Comparison of ENCODE assay signal across 18 cellular contexts in genomic region chr2:222523783-222524544, GRCh38.
A peak's percentile ranks its signal among the peaks of the same experiment; 100 is the strongest.
DNase-seq lines count a peak whose midpoint lies in the region; ATAC-seq and TF ChIP-seq lines count a peak whose summit lies in the region.
"Had no signal": no experiment of that assay in that cellular context is flagged by ENCODE, and none has a peak within 500 bp of the region (broad histone marks: within the 10 kb centered on the region; RNA-seq: fewer than 3 reads in every experiment).

No MANE protein-coding gene starts in this region.

- 80% methylated on average over 4 of the region's 4 CpGs for WGBS in esophagus muscularis mucosa
- 80 to 86% (median 83%) methylated on average over 4 of the region's 4 CpGs for WGBS in adrenal gland, 4 donors

- DNase-seq in ELR (ENCODE audit: low read depth) = peak; percentile 10
- DNase-seq in activated T-cell treated with anti-CD3 and anti-CD28 coated beads, Interleukin-2, amount 50 U/mL, for 72 hours = no peak
- no peak for DNase-seq in esophagus muscularis mucosa (ENCODE audit: extremely low spot score)
- no peak for DNase-seq in activated CD8-positive, alpha-beta memory T cell treated with anti-CD3 and anti-CD28 coated beads, Interleukin-2, amount 50 U/mL, for 4 hours
- DNase-seq in adrenal gland = no peak
- DNase-seq: aorta; dorsolateral prefrontal cortex; foreskin melanocyte; HCEC 1CT; naive thymus-derived CD8-positive, alpha-beta T cell; NCI-H1436 treated with DMSO at 0.1 percent for 48 hours; NCI-H526; SJCRH30; WERI-Rb-1 had no signal

- TF ChIP-seq POLR2A in esophagus muscularis mucosa (IDR thresholded peaks at IDR 0.05; ENCODE audit: low read depth) (no peak), adrenal gland (IDR thresholded peaks at IDR 0.05) (no peak)

- H3K36me3 Mint-ChIP-seq in activated T-cell treated with anti-CD3 and anti-CD28 coated beads, Interleukin-2, amount 50 U/mL, for 72 hours (ENCODE audit: insufficient read depth in 2 of 2) = peaks cover 2 to 5% of the 10 kb centered on the region in 2 donors
- H3K36me3 Mint-ChIP-seq: naive thymus-derived CD8-positive, alpha-beta T cell had no signal

- H3K9me3 ChIP-seq in esophagus muscularis mucosa (no peaks in the 10 kb centered on the region), adrenal gland (replicated peaks in 1 of 3) (no peaks in the 10 kb centered on the region)
- H3K9me3 ChIP-seq: SJCRH30, thoracic aorta had no signal

- H3K27me3 ChIP-seq in esophagus muscularis mucosa = no peaks in the 10 kb centered on the region
- H3K27me3 ChIP-seq in adrenal gland = no peaks in the 10 kb centered on the region
- H3K27me3 ChIP-seq: SJCRH30 had no signal

- intact Hi-C loops in esophagus muscularis mucosa (cut with DNase I) (no loop called here), adrenal gland (cut with DNase I) (no loop called here)

- no peak for TF ChIP-seq EP300 in esophagus muscularis mucosa (IDR thresholded peaks at IDR 0.05)

- no peak for TF ChIP-seq CTCF in esophagus muscularis mucosa (IDR thresholded peaks at IDR 0.05)
- no peak for TF ChIP-seq CTCF in adrenal gland (IDR thresholded peaks at IDR 0.05)

- no peaks in the 10 kb centered on the region for H3K9me3 Mint-ChIP-seq in activated T-cell treated with anti-CD3 and anti-CD28 coated beads, Interleukin-2, amount 50 U/mL, for 72 hours

- ATAC-seq in GM19455 (IDR thresholded peaks at IDR 0.05; ENCODE audit: unreplicated experiment) (peak; percentile 32), HG02884 (IDR thresholded peaks at IDR 0.05; ENCODE audit: unreplicated experiment) (peak; percentile 40), HG03469 (IDR thresholded peaks at IDR 0.05; ENCODE audit: unreplicated experiment) (peak; percentile 33)
- ATAC-seq in activated T-cell treated with anti-CD3 and anti-CD28 coated beads, Interleukin-2, amount 50 U/mL, for 72 hours (replicated peaks in 1 of 2) = no peak
- ATAC-seq: naive thymus-derived CD8-positive, alpha-beta T cell had no signal

- H3K4me3 ChIP-seq in esophagus muscularis mucosa = no peak overlapping the region
- H3K4me3 ChIP-seq in adrenal gland = no peak overlapping the region
- H3K4me3 ChIP-seq: dorsolateral prefrontal cortex, SJCRH30, thoracic aorta had no signal

- H3K27ac ChIP-seq in esophagus muscularis mucosa (replicated peaks in 1 of 4) = no peak overlapping the region
- H3K27ac ChIP-seq in adrenal gland = no peak overlapping the region
- H3K27ac ChIP-seq: dorsolateral prefrontal cortex, SJCRH30, thoracic aorta, WERI-Rb-1 had no signal

- H3K36me3 ChIP-seq in esophagus muscularis mucosa (no peaks in the 10 kb centered on the region), adrenal gland (replicated peaks in 1 of 2) (no peaks in the 10 kb centered on the region)
- H3K36me3 ChIP-seq: SJCRH30, thoracic aorta, WERI-Rb-1 had no signal

- H3K27ac Mint-ChIP-seq in activated T-cell treated with anti-CD3 and anti-CD28 coated beads, Interleukin-2, amount 50 U/mL, for 72 hours = no peak overlapping the region

- H3K27me3 Mint-ChIP-seq in activated T-cell treated with anti-CD3 and anti-CD28 coated beads, Interleukin-2, amount 50 U/mL, for 72 hours (ENCODE audit: low read depth) = no peaks in the 10 kb centered on the region

- no peak overlapping the region for H3K4me3 Mint-ChIP-seq in activated T-cell treated with anti-CD3 and anti-CD28 coated beads, Interleukin-2, amount 50 U/mL, for 72 hours
- H3K4me3 Mint-ChIP-seq: naive thymus-derived CD8-positive, alpha-beta T cell had no signal

- H3K4me1 ChIP-seq in esophagus muscularis mucosa (peaks cover 2 to 6% (median 3%) of the 10 kb centered on the region in 4 donors), adrenal gland (replicated peaks in 1 of 2) (peaks cover 0 to 4% of the 10 kb centered on the region in 2 donors)
- H3K4me1 ChIP-seq: SJCRH30 had no signal

- peaks cover 6% of the 10 kb centered on the region for H3K4me1 Mint-ChIP-seq in activated T-cell treated with anti-CD3 and anti-CD28 coated beads, Interleukin-2, amount 50 U/mL, for 72 hours (ENCODE audit: low read depth)
- H3K4me1 Mint-ChIP-seq: naive thymus-derived CD8-positive, alpha-beta T cell had no signal

Comparison
In these comparisons a context has a peak if more than half of its experiments do, and no peak if none do; other contexts are left out.
1. ATAC-seq: peak in GM19455 (single experiment), HG02884 (single experiment) and HG03469 (single experiment); none in activated T-cell treated with anti-CD3 and anti-CD28 coated beads, Interleukin-2, amount 50 U/mL, for 72 hours (0 of 2).